12 cellular contexts compared by ENCODE assay signal in the genomic region with DNA sequence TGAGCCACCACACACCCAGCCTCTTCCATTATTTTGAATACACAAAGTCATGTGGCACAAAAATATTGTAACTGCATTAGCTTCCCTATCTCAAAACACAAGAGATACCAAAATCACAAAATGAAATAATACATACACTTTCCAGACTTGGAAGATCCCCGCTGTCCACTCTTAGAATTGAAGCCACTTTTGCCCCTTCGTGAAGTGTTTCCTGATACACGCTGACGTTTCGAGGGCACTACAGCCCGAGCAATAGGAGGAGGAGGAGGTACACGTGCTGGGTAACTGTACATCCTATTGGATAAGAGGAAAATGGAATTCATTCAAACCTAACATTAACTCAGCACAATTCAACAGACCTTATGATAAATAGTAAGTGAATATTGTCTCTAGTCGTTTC. TPM values are rescaled to one million over a fixed set of nuclear protein-coding genes. Genes with fewer than 3 reads are reported as not detected.
DNase-seq lines count a peak whose midpoint lies in the region; ATAC-seq and TF ChIP-seq lines count a peak whose summit lies in the region.
"Not testable (repeated sequence)": the region's sequence is repeated elsewhere in the genome, so short reads cannot be mapped to it uniquely, and the experiment has no call there.
"Had no signal": no experiment of that assay in that cellular context is flagged by ENCODE, and none has a peak within 500 bp of the region (broad histone marks: within the 10 kb centered on the region; RNA-seq: fewer than 3 reads in every experiment).

No MANE protein-coding gene starts in this region.

- not testable (repeated sequence) for ATAC-seq in GM23338, T-helper 17 cell

- not testable (repeated sequence) for DNase-seq in A673 (ENCODE audit: low spot score); GM23338 (ENCODE audit: low spot score); T-helper 17 cell; activated CD4-positive, alpha-beta memory T cell treated with anti-CD3 and anti-CD28 coated beads for 36 hours; activated naive CD4-positive, alpha-beta T cell treated with anti-CD3 and anti-CD28 coated beads, Interleukin-2, amount 10 ng/mL, durations not matched to agents 7 days and 5 days; chondrocyte (ENCODE audit: low spot score); mesothelial cell of epicardium (ENCODE audit: low spot score in 2 of 2, unreplicated experiment in 2 of 2); osteocyte (ENCODE audit: extremely low spot score, unreplicated experiment)

- H3K27ac ChIP-seq in A673 (ENCODE audit: low read depth, low read length, poor library complexity, severe bottlenecking), result peak overlapping the region; percentile 7
- H3K27ac ChIP-seq in GM23338 (ENCODE audit: low read depth), result not testable (repeated sequence)

- 0 out of 2 replicates have a peak overlapping the region, but pooled peaks have one; percentile 13 for H3K27ac Mint-ChIP-seq in GM23338
- H3K27ac Mint-ChIP-seq in T-helper 17 cell, result peak overlapping the region; percentile 94
- peak overlapping the region; percentile 50 for H3K27ac Mint-ChIP-seq in activated CD4-positive, alpha-beta memory T cell treated with anti-CD3 and anti-CD28 coated beads for 36 hours
- H3K27ac Mint-ChIP-seq in activated naive CD4-positive, alpha-beta T cell treated with anti-CD3 and anti-CD28 coated beads, Interleukin-2, amount 10 ng/mL, durations not matched to agents 7 days and 5 days, result peak overlapping the region; percentile 42
- peak overlapping the region; percentile 72 for H3K27ac Mint-ChIP-seq in chondrocyte (ENCODE audit: unreplicated experiment)
- H3K27ac Mint-ChIP-seq in mesothelial cell of epicardium, result peak overlapping the region; percentile 52
- H3K27ac Mint-ChIP-seq in osteocyte (ENCODE audit: unreplicated experiment), result peak overlapping the region; percentile 7

- H3K36me3 ChIP-seq in A673 (ENCODE audit: insufficient read depth, low read length, poor library complexity, severe bottlenecking), result peaks cover 94% of the 10 kb centered on the region
- H3K36me3 ChIP-seq in GM23338 (ENCODE audit: insufficient read depth), result peaks cover 84% of the 10 kb centered on the region

- intact Hi-C loops in A673 (cut with micrococcal nuclease; ENCODE audit: unreplicated experiment); activated CD4-positive, alpha-beta memory T cell treated with anti-CD3 and anti-CD28 coated beads for 36 hours (cut with micrococcal nuclease): not testable (repeated sequence)

- POLR2A ChIA-PET in A673 (lab: Charles Lee; ENCODE audit: low non-redundant PET), result not testable (repeated sequence)
- POLR2A ChIA-PET in activated CD4-positive, alpha-beta memory T cell treated with anti-CD3 and anti-CD28 coated beads for 36 hours (lab: Charles Lee), result interaction anchor here (0.5 kb wide), 2 partner anchors 44 to 315 kb away, joined by 3 to 4 read pairs; no protein-coding TSS in a partner anchor

- H3K27me3 ChIP-seq in A673 (replicated peaks; ENCODE audit: insufficient read depth, low read depth, low read length, poor library complexity); GM23338 (ENCODE audit: insufficient read depth): not testable (repeated sequence)

- H3K9me3 Mint-ChIP-seq in GM23338; activated CD4-positive, alpha-beta memory T cell treated with anti-CD3 and anti-CD28 coated beads for 36 hours; activated naive CD4-positive, alpha-beta T cell treated with anti-CD3 and anti-CD28 coated beads, Interleukin-2, amount 10 ng/mL, durations not matched to agents 7 days and 5 days; chondrocyte (ENCODE audit: low read depth); mesothelial cell of epicardium; osteocyte (ENCODE audit: unreplicated experiment): not testable (repeated sequence)

- H3K4me2 ChIP-seq in GM23338, result not testable (repeated sequence)

- H3K9me2 ChIP-seq in GM23338 (ENCODE audit: insufficient read depth), result not testable (repeated sequence)

- peaks cover 93% of the 10 kb centered on the region for H3K36me3 Mint-ChIP-seq in GM23338 (ENCODE audit: low read depth)
- H3K36me3 Mint-ChIP-seq in T-helper 17 cell (ENCODE audit: low read depth), result peaks cover 17% of the 10 kb centered on the region
- peaks cover 78% of the 10 kb centered on the region for H3K36me3 Mint-ChIP-seq in activated CD4-positive, alpha-beta memory T cell treated with anti-CD3 and anti-CD28 coated beads for 36 hours
- peaks cover 68% of the 10 kb centered on the region for H3K36me3 Mint-ChIP-seq in activated naive CD4-positive, alpha-beta T cell treated with anti-CD3 and anti-CD28 coated beads, Interleukin-2, amount 10 ng/mL, durations not matched to agents 7 days and 5 days
- peaks cover 48% of the 10 kb centered on the region for H3K36me3 Mint-ChIP-seq in chondrocyte (ENCODE audit: low read depth)
- H3K36me3 Mint-ChIP-seq in mesothelial cell of epicardium, result peaks cover 49% of the 10 kb centered on the region
- H3K36me3 Mint-ChIP-seq in osteocyte (ENCODE audit: unreplicated experiment), result peaks cover 74% of the 10 kb centered on the region

- BruUV-seq in A673 (replicated peaks; lab: Mats Ljungman, UMichigan), result not testable (repeated sequence)

- not testable (repeated sequence) for H3K27me3 Mint-ChIP-seq in GM23338 (ENCODE audit: insufficient read depth, low read depth, poor library complexity); T-helper 17 cell; activated CD4-positive, alpha-beta memory T cell treated with anti-CD3 and anti-CD28 coated beads for 36 hours; activated naive CD4-positive, alpha-beta T cell treated with anti-CD3 and anti-CD28 coated beads, Interleukin-2, amount 10 ng/mL, durations not matched to agents 7 days and 5 days; chondrocyte (ENCODE audit: low read depth); mesothelial cell of epicardium (ENCODE audit: low read depth); osteocyte (ENCODE audit: unreplicated experiment)

- not testable (repeated sequence) for H3K9me3 ChIP-seq in A673 (ENCODE audit: low read depth, low read length, poor library complexity, severe bottlenecking); T-helper 17 cell (ENCODE audit: control insufficient read depth, low read length, poor library complexity, severe bottlenecking)

- H2AFZ ChIP-seq in GM23338, result not testable (repeated sequence)

- not testable (repeated sequence) for H3K4me3 Mint-ChIP-seq in GM23338; T-helper 17 cell; activated CD4-positive, alpha-beta memory T cell treated with anti-CD3 and anti-CD28 coated beads for 36 hours; activated naive CD4-positive, alpha-beta T cell treated with anti-CD3 and anti-CD28 coated beads, Interleukin-2, amount 10 ng/mL, durations not matched to agents 7 days and 5 days; chondrocyte (ENCODE audit: unreplicated experiment); mesothelial cell of epicardium; osteocyte (ENCODE audit: unreplicated experiment)

- not testable (repeated sequence) for H3K4me1 ChIP-seq in A673 (ENCODE audit: insufficient read depth, low read length, poor library complexity, severe bottlenecking)
- peaks cover 38% of the 10 kb centered on the region for H3K4me1 ChIP-seq in GM23338 (ENCODE audit: insufficient read depth)

- TF ChIP-seq CTCF in A673 (conservative IDR thresholded peaks at IDR 0.05; ENCODE audit: low read depth, low read length); GM23338 (conservative IDR thresholded peaks at IDR 0.05; ENCODE audit: low read depth in 2 of 2); chondrocyte (IDR thresholded peaks at IDR 0.05); mesothelial cell of epicardium (IDR thresholded peaks at IDR 0.05; ENCODE audit: unreplicated experiment); osteocyte (IDR thresholded peaks at IDR 0.05): not testable (repeated sequence)

- H3K4me1 Mint-ChIP-seq in GM23338 (peaks cover 67% of the 10 kb centered on the region), T-helper 17 cell (peaks cover 37% of the 10 kb centered on the region), chondrocyte (ENCODE audit: low read depth) (peaks cover 45% of the 10 kb centered on the region), osteocyte (ENCODE audit: unreplicated experiment) (peaks cover 18% of the 10 kb centered on the region)
- peaks cover 58% of the 10 kb centered on the region for H3K4me1 Mint-ChIP-seq in activated CD4-positive, alpha-beta memory T cell treated with anti-CD3 and anti-CD28 coated beads for 36 hours (ENCODE audit: low read depth)
- H3K4me1 Mint-ChIP-seq in activated naive CD4-positive, alpha-beta T cell treated with anti-CD3 and anti-CD28 coated beads, Interleukin-2, amount 10 ng/mL, durations not matched to agents 7 days and 5 days, result peaks cover 32% of the 10 kb centered on the region
- H3K4me1 Mint-ChIP-seq in mesothelial cell of epicardium, result not testable (repeated sequence)

- peaks cover 60% of the 10 kb centered on the region for H3F3A ChIP-seq in GM23338 (replicated peaks; ENCODE audit: low read depth)

- H4K20me1 ChIP-seq in GM23338 (replicated peaks; ENCODE audit: insufficient read depth), result peaks cover 86% of the 10 kb centered on the region

- CTCF ChIA-PET in A673 (lab: Charles Lee); activated CD4-positive, alpha-beta memory T cell treated with anti-CD3 and anti-CD28 coated beads for 36 hours (lab: Charles Lee); activated naive CD4-positive, alpha-beta T cell treated with anti-CD3 and anti-CD28 coated beads, Interleukin-2, amount 10 ng/mL, durations not matched to agents 7 days and 5 days (lab: Charles Lee): not testable (repeated sequence)

- H3K79me2 ChIP-seq in GM23338 (replicated peaks; ENCODE audit: insufficient read depth), result peaks cover 63% of the 10 kb centered on the region

- not testable (repeated sequence) for H3K4me3 ChIP-seq in A673 (ENCODE audit: low read depth, low read length, poor library complexity, severe bottlenecking); GM23338

RNA-seq across cellular contexts. Expression of gene HNRNPC, which starts 56.4 kb away (rescaled TPM):
- 934 and 949 TPM in 2 replicates for total RNA-seq in A673 (2021)
- total RNA-seq in GM23338 (2014; rRNA removed; shearing (Covaris generic)), result 1,259 and 1,323 TPM in 2 replicates
- 1,257 and 1,296 TPM in 2 replicates for polyA plus RNA-seq in GM23338 (2016; fragmentation: Nextera tagmentation; extraction: Ambion mirVana)
- total RNA-seq in T-helper 17 cell, result 100 to 1,000 TPM; 576 to 580 TPM
- 1,000 to 10,000 TPM; 1,063 to 1,070 TPM for total RNA-seq in activated CD4-positive, alpha-beta memory T cell treated with anti-CD3 and anti-CD28 coated beads for 36 hours
- 286 to 352 TPM (median 291 TPM) in 3 replicates for total RNA-seq in chondrocyte
- total RNA-seq in mesothelial cell of epicardium, result 669 to 698 TPM (median 675 TPM) in 3 replicates
- 424 and 430 TPM in 2 replicates for total RNA-seq in osteocyte

RNA-seq across cellular contexts. Expression of gene OR5AU1, which starts 57.0 kb away (rescaled TPM):
- total RNA-seq in A673 (2021) (not detected in 2 replicates), T-helper 17 cell (not detected), chondrocyte (not detected in 3 replicates), mesothelial cell of epicardium (not detected in 3 replicates), osteocyte (not detected in 2 replicates)
- total RNA-seq in GM23338 (2014; rRNA removed; shearing (Covaris generic)), result not detected in 2 replicates
- not detected in 2 replicates for polyA plus RNA-seq in GM23338 (2016; fragmentation: Nextera tagmentation; extraction: Ambion mirVana)
- not detected for total RNA-seq in activated CD4-positive, alpha-beta memory T cell treated with anti-CD3 and anti-CD28 coated beads for 36 hours
- total RNA-seq: GM12878, GM23248, H7, HT-29 had no signal
- polyA plus RNA-seq: GM12878, GM23248 had no signal

Comparison
In these comparisons a context has a peak if more than half of its experiments do, and no peak if none do; other contexts are left out.
1. H3K27ac Mint-ChIP-seq: peak in every context shown above with its lines; median percentile 94 in T-helper 17 cell; 72 in chondrocyte; 52 in mesothelial cell of epicardium; 50 in activated CD4-positive, alpha-beta memory T cell treated with anti-CD3 and anti-CD28 coated beads for 36 hours; 42 in activated naive CD4-positive, alpha-beta T cell treated with anti-CD3 and anti-CD28 coated beads, Interleukin-2, amount 10 ng/mL, durations not matched to agents 7 days and 5 days; 13 in GM23338; 7 in osteocyte.